ENCODE assay signal across 22 cellular contexts in the genomic region with DNA sequence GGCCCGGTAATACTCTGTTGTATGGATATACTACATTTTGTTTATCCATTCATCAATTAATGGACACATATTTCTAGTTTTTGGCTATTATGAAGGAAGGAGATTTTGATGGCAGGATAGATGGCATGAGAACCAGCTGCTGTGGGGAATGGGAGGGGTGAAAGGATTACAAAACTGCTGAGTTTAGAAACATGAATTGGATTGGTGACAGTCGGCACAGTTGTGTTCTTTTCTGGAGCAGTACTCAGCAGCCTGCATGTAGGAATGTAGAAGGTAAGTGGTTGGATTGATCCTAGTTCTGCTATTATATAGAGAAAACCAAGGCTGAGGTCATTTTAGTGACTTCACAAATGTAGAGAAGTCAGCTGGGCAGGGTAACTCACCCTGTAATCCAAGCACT.
"Had no signal": no experiment of that assay in that cellular context is flagged by ENCODE, and none has a peak within 500 bp of the region (broad histone marks: within the 10 kb centered on the region; RNA-seq: fewer than 3 reads in every experiment).

No MANE protein-coding gene starts in this region.

- H3K4me2 ChIP-seq: KMS-11 had no signal

- H3K9me3 ChIP-seq: SJSA1 had no signal

- ATAC-seq: K562 had no signal

- DNase-seq: Kasumi-1, MM.1S, NCI-H1105, NCI-H1417, NCI-H1436 treated with DMSO at 0.1 percent for 48 hours, NCI-H1694, NCI-H187 treated with DMSO at 0.1 percent for 48 hours, NCI-H2029 treated with DMSO at 0.1 percent for 48 hours, NCI-H2171 treated with DMSO at 0.1 percent for 48 hours, NCI-H345, NCI-H524, NCI-H526 treated with DMSO at 0.1 percent for 48 hours, NCI-H748 treated with DMSO at 0.1 percent for 48 hours, Right ventricle myocardium superior, RPMI8226, SIG-M5 had no signal

- H3K27me3 ChIP-seq: SJSA1 had no signal

- H3K36me3 ChIP-seq: SJSA1 had no signal

- H3K27ac ChIP-seq: HL-60, KMS-11, SJSA1, SK-N-MC had no signal

- H3K9me3 Mint-ChIP-seq: IgD-negative memory B cell had no signal

- H3K9ac ChIP-seq: KMS-11 had no signal

- H3K27me3 Mint-ChIP-seq: IgD-negative memory B cell had no signal

- H3K27ac Mint-ChIP-seq: IgD-negative memory B cell had no signal

- H3K4me1 ChIP-seq: SJSA1 had no signal

- H3K4me3 Mint-ChIP-seq: IgD-negative memory B cell had no signal

- H3K4me3 ChIP-seq: K562, SJSA1, SK-N-MC had no signal
